Comparison of ENCODE assay signal across 10 cellular contexts in the genomic region with DNA sequence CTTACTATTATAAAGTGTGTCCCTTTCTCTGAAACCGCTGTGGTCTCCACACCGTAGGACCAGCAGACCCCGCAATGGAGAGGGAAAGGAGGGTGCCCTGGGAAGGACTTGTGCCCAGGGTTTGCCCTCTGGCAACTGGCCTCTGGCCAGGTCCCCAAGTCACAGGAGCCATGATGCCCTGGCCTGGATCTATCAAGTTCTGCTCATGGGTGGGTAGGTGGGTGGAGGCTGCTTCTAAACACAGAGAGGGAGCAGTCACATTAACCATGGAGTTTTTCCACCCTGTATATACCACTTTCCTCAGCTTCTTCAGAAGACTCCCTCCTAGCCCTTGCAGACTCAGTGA. TPM values are rescaled to one million over a fixed set of nuclear protein-coding genes. Genes with fewer than 3 reads are reported as not detected.
DNase-seq lines count a peak whose midpoint lies in the region; ATAC-seq and TF ChIP-seq lines count a peak whose summit lies in the region.
"Had no signal": no experiment of that assay in that cellular context is flagged by ENCODE, and none has a peak within 500 bp of the region (broad histone marks: within the 10 kb centered on the region; RNA-seq: fewer than 3 reads in every experiment).

No MANE protein-coding gene starts in this region.

- no peak overlapping the region for H3K4me3 ChIP-seq in right cardiac atrium (ENCODE audit: low read length)
- peak overlapping the region; percentile 39; the same call in 1 of the 2 replicates for H3K4me3 ChIP-seq in iPS-20b (ENCODE audit: low read length)
- peak overlapping the region in 3 of 4 donors; percentile 30 to 52 (median 38) for H3K4me3 ChIP-seq in tibial nerve

- WGBS in right cardiac atrium: 85% methylated on average over 3 of the region's 3 CpGs
- WGBS in tibial nerve, 2 donors: 73 to 91% methylated on average over 3 of the region's 3 CpGs

- no peaks in the 10 kb centered on the region for H3K4me1 ChIP-seq in right cardiac atrium (ENCODE audit: control insufficient read depth, insufficient read depth, low read length)
- no peaks in the 10 kb centered on the region for H3K4me1 ChIP-seq in iPS-20b (ENCODE audit: insufficient read depth, low read length)
- peaks cover 0 to 24% (median 7%) of the 10 kb centered on the region in 4 donors for H3K4me1 ChIP-seq in tibial nerve

- TF ChIP-seq POLR2A in tibial nerve (IDR thresholded peaks at IDR 0.05): no peak

- intact Hi-C loops in Right ventricle myocardium inferior (cut with DNase I): loop anchor here (5.0 kb wide), 1 partner anchor 45 kb away; no protein-coding TSS in a partner anchor
- intact Hi-C loops in right cardiac atrium (cut with DNase I): loop anchor here in 1 of 4 donors (5.0 kb wide), 1 partner anchor 40 kb away; no protein-coding TSS in a partner anchor

- ATAC-seq in Right ventricle myocardium inferior: no peak
- no peak for ATAC-seq in right cardiac atrium
- no peak for ATAC-seq in left lobe of liver
- no peak for ATAC-seq in GM19397 (IDR thresholded peaks at IDR 0.05; ENCODE audit: unreplicated experiment)

- TF ChIP-seq EP300 in tibial nerve (IDR thresholded peaks at IDR 0.05): no peak

- H3K9ac ChIP-seq in iPS-20b (ENCODE audit: low read depth, low read length): no peak overlapping the region

- H3K27ac ChIP-seq in right cardiac atrium (ENCODE audit: low read length) (no peak overlapping the region), VCaP (peak overlapping the region; percentile 96), iPS-20b (ENCODE audit: low read length) (no peak overlapping the region), tibial nerve (no peak overlapping the region)

- H3K9me3 ChIP-seq in right cardiac atrium (ENCODE audit: control insufficient read depth, low read length) (no peaks in the 10 kb centered on the region), iPS-20b (ENCODE audit: insufficient read depth, low read depth, low read length) (no peaks in the 10 kb centered on the region), tibial nerve (no peaks in the 10 kb centered on the region)

- TF ChIP-seq CTCF in VCaP (conservative IDR thresholded peaks at IDR 0.05) (no peak), tibial nerve (IDR thresholded peaks at IDR 0.05) (no peak)

- H3K27me3 ChIP-seq in right cardiac atrium (ENCODE audit: control insufficient read depth, insufficient read depth) (no peaks in the 10 kb centered on the region), iPS-20b (ENCODE audit: insufficient read depth, low read length) (peaks cover 93% of the 10 kb centered on the region), tibial nerve (peaks cover 0 to 34% of the 10 kb centered on the region in 2 donors)

- H3K36me3 ChIP-seq in iPS-20b (ENCODE audit: insufficient read depth, low read depth, low read length) (no peaks in the 10 kb centered on the region), tibial nerve (no peaks in the 10 kb centered on the region)

- DNase-seq in Right ventricle myocardium inferior (ENCODE audit: missing footprints) (peak; percentile 34), right cardiac atrium (no peak), tibial nerve (ENCODE audit: low spot score in 2 of 2) (no peak), left lobe of liver (ENCODE audit: low spot score) (no peak), NCI-H1417 treated with DMSO at 0.1 percent for 48 hours (lab: John Stamatoyannopoulos, UW) (no peak)
- DNase-seq: NCI-H1694 had no signal

RNA-seq across cellular contexts. Expression of a gene that starts 9.4 kb away (rescaled TPM):
- total RNA-seq in Right ventricle myocardium inferior (not detected), right cardiac atrium (not detected), tibial nerve (not detected), left lobe of liver (not detected)
- not detected for polyA plus RNA-seq in right cardiac atrium
- total RNA-seq: lung microvascular endothelial cell had no signal

RNA-seq across cellular contexts. Expression of a gene that starts 9.7 kb away (rescaled TPM):
- total RNA-seq in Right ventricle myocardium inferior (0.89 TPM), right cardiac atrium (1 to 10 TPM; 2.0 to 6.6 (median 2.4) TPM), tibial nerve (10 to 100 TPM; 10.4 to 20.4 (median 12.7) TPM), left lobe of liver (0.60 TPM)
- 4.4 TPM for polyA plus RNA-seq in right cardiac atrium
- total RNA-seq: lung microvascular endothelial cell had no signal

RNA-seq across cellular contexts. Expression of a gene that starts 19.9 kb away (rescaled TPM):
- total RNA-seq in Right ventricle myocardium inferior (21.4 TPM), right cardiac atrium (10 to 100 TPM; 19.2 to 26.2 (median 22.9) TPM), tibial nerve (100 to 1,000 TPM in 3 of 4 donors, 10 to 100 TPM in 1; 85.3 to 170 (median 108) TPM), left lobe of liver (27.3 TPM)
- polyA plus RNA-seq in right cardiac atrium: 22.7 TPM

RNA-seq across cellular contexts. Expression of a gene that starts 48.1 kb away (rescaled TPM):
- total RNA-seq in Right ventricle myocardium inferior (5,286 TPM), right cardiac atrium (1,000 to 10,000 TPM; 2,357 to 4,356 (median 2,957) TPM), tibial nerve (1 to 10 TPM in 1 of 4 donors, under 1 TPM in 3; 0.30 to 5.5 (median 0.61) TPM), left lobe of liver (0.55 TPM)
- polyA plus RNA-seq in right cardiac atrium: 4,928 TPM

RNA-seq across cellular contexts. Expression of a gene that starts 51.2 kb away (rescaled TPM):
- total RNA-seq in Right ventricle myocardium inferior (5.1 TPM), right cardiac atrium (10 to 100 TPM; 18.1 to 39.6 (median 21.3) TPM), tibial nerve (10 to 100 TPM in 3 of 4 donors, 1 to 10 TPM in 1; 2.4 to 19.6 (median 12.4) TPM), left lobe of liver (0.45 TPM)
- polyA plus RNA-seq in right cardiac atrium: 32.7 TPM
